Comparison of ENCODE assay signal across 17 cellular contexts in genomic region chr7:92697414-92697813, GRCh38.
DNase-seq lines count a peak whose midpoint lies in the region; FAIRE-seq and TF ChIP-seq lines count a peak whose summit lies in the region.
"Had no signal": no experiment of that assay in that cellular context is flagged by ENCODE, and none has a peak within 500 bp of the region (broad histone marks: within the 10 kb centered on the region; RNA-seq: fewer than 3 reads in every experiment).

No MANE protein-coding gene starts in this region.

- H3K27me3 ChIP-seq in tibial artery = no peaks in the 10 kb centered on the region

- TF ChIP-seq CTCF in tibial artery (IDR thresholded peaks at IDR 0.05) = no peak

- no peak overlapping the region for H3K4me3 Mint-ChIP-seq in activated naive CD4-positive, alpha-beta T cell treated with anti-CD3 and anti-CD28 coated beads, Interleukin-2, amount 50 U/mL, for 24 hours
- H3K4me3 Mint-ChIP-seq: activated CD8-positive, alpha-beta T cell treated with anti-CD3 and anti-CD28 coated beads, Interleukin-2, amount 10 ng/mL, durations not matched to agents 7 days and 5 days; CD4-positive, CD25-positive, alpha-beta regulatory T cell had no signal

- H3K9me3 ChIP-seq in mesodermal cell (ENCODE audit: control insufficient read depth, low read length) = no peaks in the 10 kb centered on the region
- H3K9me3 ChIP-seq in tibial artery = no peaks in the 10 kb centered on the region

- intact Hi-C loops in tibial artery (cut with DNase I; ENCODE audit: low total_unique reads) = loop anchor here (10.0 kb wide), 1 partner anchor 73 kb away; no protein-coding TSS in a partner anchor

- H3K36me3 Mint-ChIP-seq in activated naive CD4-positive, alpha-beta T cell treated with anti-CD3 and anti-CD28 coated beads, Interleukin-2, amount 50 U/mL, for 24 hours = peaks cover 22% of the 10 kb centered on the region
- H3K36me3 Mint-ChIP-seq: CD4-positive, CD25-positive, alpha-beta regulatory T cell had no signal

- H3K27ac Mint-ChIP-seq in activated naive CD4-positive, alpha-beta T cell treated with anti-CD3 and anti-CD28 coated beads, Interleukin-2, amount 50 U/mL, for 24 hours = peak overlapping the region; percentile 68
- H3K27ac Mint-ChIP-seq: activated CD8-positive, alpha-beta T cell treated with anti-CD3 and anti-CD28 coated beads, Interleukin-2, amount 10 ng/mL, durations not matched to agents 7 days and 5 days had no signal

- H3K36me3 ChIP-seq in mesodermal cell (ENCODE audit: control insufficient read depth, insufficient read depth, low read length) = peaks cover 19% of the 10 kb centered on the region
- no peaks in the 10 kb centered on the region for H3K36me3 ChIP-seq in tibial artery

- WGBS in mesodermal cell (ENCODE audit: insufficient coverage in 2 of 2), 2 experiments = no CpG with 5 or more reads among the region's 2 CpGs

- H3K4me3 ChIP-seq in mesodermal cell (ENCODE audit: extremely low read depth, insufficient read depth, low read length, poor library complexity, severe bottlenecking) = no peak overlapping the region
- no peak overlapping the region for H3K4me3 ChIP-seq in tibial artery
- H3K4me3 ChIP-seq: GM12878 had no signal

- FAIRE-seq in urothelium cell line (lab: Jason Lieb, UNC) = no peak
- FAIRE-seq: GM12878 had no signal

- no peaks in the 10 kb centered on the region for H3K27me3 Mint-ChIP-seq in activated naive CD4-positive, alpha-beta T cell treated with anti-CD3 and anti-CD28 coated beads, Interleukin-2, amount 50 U/mL, for 24 hours
- H3K27me3 Mint-ChIP-seq: CD4-positive, CD25-positive, alpha-beta regulatory T cell had no signal

- peak overlapping the region; percentile 99 for H3K27ac ChIP-seq in mesodermal cell (ENCODE audit: low read depth, low read length, severe bottlenecking)
- H3K27ac ChIP-seq in tibial artery = peak overlapping the region; percentile 8 to 72
- H3K27ac ChIP-seq: HL-60, KMS-11, parathyroid adenoma had no signal

- peaks cover 42% of the 10 kb centered on the region for H3K4me1 ChIP-seq in mesodermal cell (ENCODE audit: control insufficient read depth, insufficient read depth, low read length, poor library complexity, severe bottlenecking)
- peaks cover 0 to 40% (median 15%) of the 10 kb centered on the region in 4 donors for H3K4me1 ChIP-seq in tibial artery

- no peak for DNase-seq in activated naive CD4-positive, alpha-beta T cell treated with Interleukin-2 at 50 U/mL for 16 hours
- DNase-seq in astrocyte of the hippocampus (ENCODE audit: low read depth, low spot score) (peak; percentile 45), tibial artery (no peak), NCI-H345 (lab: John Stamatoyannopoulos, UW) (no peak), urothelium cell line (ENCODE audit: low spot score) (no peak), nucleus accumbens (lab: John Stamatoyannopoulos, UW) (no peak)
- DNase-seq: activated CD8-positive, alpha-beta T cell treated with anti-CD3 and anti-CD28 coated beads, Interleukin-2, amount 10 ng/mL, durations not matched to agents 7 days and 5 days; CD4-positive, CD25-positive, alpha-beta regulatory T cell; effector CD4-positive, alpha-beta T cell; NCI-H1694 treated with DMSO at 0.1 percent for 48 hours; stimulated activated CD4-positive, alpha-beta T cell treated with anti-CD3 and anti-CD28 coated beads, Interleukin-12 subunit alpha, Interleukin-12 subunit beta, amount 100 ng/mL, for 4 hours had no signal

- peaks cover 3% of the 10 kb centered on the region for H3K9me3 Mint-ChIP-seq in activated naive CD4-positive, alpha-beta T cell treated with anti-CD3 and anti-CD28 coated beads, Interleukin-2, amount 50 U/mL, for 24 hours
- H3K9me3 Mint-ChIP-seq: CD4-positive, CD25-positive, alpha-beta regulatory T cell had no signal

- peaks cover 64% of the 10 kb centered on the region for H3K4me1 Mint-ChIP-seq in activated naive CD4-positive, alpha-beta T cell treated with anti-CD3 and anti-CD28 coated beads, Interleukin-2, amount 50 U/mL, for 24 hours
